4 cellular contexts compared by ENCODE assay signal in genomic region chr4:39425297-39425696, GRCh38. TPM values are rescaled to one million over a fixed set of nuclear protein-coding genes. Genes with fewer than 3 reads are reported as not detected.
"Had no signal": no experiment of that assay in that cellular context is flagged by ENCODE, and none has a peak within 500 bp of the region (broad histone marks: within the 10 kb centered on the region; RNA-seq: fewer than 3 reads in every experiment).

No MANE protein-coding gene starts in this region.

RNA-seq across cellular contexts. Expression of gene KLB, which starts 18.6 kb away (rescaled TPM):
- total RNA-seq: M059J, PC-3, SJSA1 had no signal
- polyA plus RNA-seq: SK-N-SH had no signal
